8 cellular contexts compared by ENCODE assay signal in the genomic region with DNA sequence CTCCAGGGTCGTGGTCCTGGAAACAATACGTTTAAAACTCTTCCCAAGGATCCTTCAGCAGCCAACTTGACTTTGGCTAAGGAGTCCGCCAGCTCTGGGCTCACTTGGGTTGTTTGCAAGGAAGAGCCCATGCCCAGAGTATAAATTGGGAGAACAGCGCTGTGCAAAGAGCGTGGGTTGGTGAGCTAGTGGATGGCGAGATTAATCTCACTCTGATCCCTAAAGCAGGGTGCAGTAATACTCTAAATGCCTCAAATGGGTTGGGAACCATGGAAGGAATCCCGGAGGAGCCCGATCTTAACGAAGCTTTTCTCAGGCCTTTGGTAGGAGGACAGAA. TPM values are rescaled to one million over a fixed set of nuclear protein-coding genes. Genes with fewer than 3 reads are reported as not detected.
A peak's percentile ranks its signal among the peaks of the same experiment; 100 is the strongest.
DNase-seq lines count a peak whose midpoint lies in the region; ATAC-seq and FAIRE-seq lines count a peak whose summit lies in the region.

No MANE protein-coding gene starts in this region.

- no peaks in the 10 kb centered on the region for H3K36me3 ChIP-seq in HAP-1 (replicated peaks)
- no peaks in the 10 kb centered on the region for H3K36me3 ChIP-seq in iPS DF 6.9 (ENCODE audit: control insufficient read depth, insufficient read depth, low read length)

- H3K27ac Mint-ChIP-seq in activated naive CD8-positive, alpha-beta T cell = peak overlapping the region; percentile 95
- H3K27ac Mint-ChIP-seq in stimulated activated effector memory CD8-positive, alpha-beta T cell treated with anti-CD3 and anti-CD28 coated beads, Interleukin-12 subunit alpha, Interleukin-12 subunit beta, amount 100 ng/mL, for 72 hours = peak overlapping the region; percentile 94

- DNase-seq in HAP-1 (ENCODE audit: low spot score in 2 of 2) (no peak), iPS DF 6.9 (ENCODE audit: low read depth, low spot score) (no peak), HTR-8/SVneo (ENCODE audit: insufficient read length, low spot score) (no peak), frontal cortex (ENCODE audit: low spot score in 2 of 2) (no peak), NCI-H187 (lab: John Stamatoyannopoulos, UW) (no peak)
- no peak for DNase-seq in stimulated activated effector memory CD8-positive, alpha-beta T cell treated with anti-CD3 and anti-CD28 coated beads, Interleukin-12 subunit alpha, Interleukin-12 subunit beta, amount 100 ng/mL, for 72 hours (ENCODE audit: low spot score in 2 of 2)

- FAIRE-seq in HTR-8/SVneo (lab: Jason Lieb, UNC) (no peak), frontal cortex (lab: Jason Lieb, UNC) (no peak)

- no peaks in the 10 kb centered on the region for H3K27me3 Mint-ChIP-seq in activated naive CD8-positive, alpha-beta T cell

- no peaks in the 10 kb centered on the region for H3K9me3 ChIP-seq in HAP-1
- H3K9me3 ChIP-seq in iPS DF 6.9 (ENCODE audit: control insufficient read depth, insufficient read depth, low read length) = no peaks in the 10 kb centered on the region

- ATAC-seq in stimulated activated effector memory CD8-positive, alpha-beta T cell treated with anti-CD3 and anti-CD28 coated beads, Interleukin-12 subunit alpha, Interleukin-12 subunit beta, amount 100 ng/mL, for 72 hours = no peak
- no peak for ATAC-seq in GM21360 (IDR thresholded peaks at IDR 0.05; ENCODE audit: unreplicated experiment)

- no peaks in the 10 kb centered on the region for H3K9me3 Mint-ChIP-seq in activated naive CD8-positive, alpha-beta T cell (ENCODE audit: low read depth)
- H3K9me3 Mint-ChIP-seq in stimulated activated effector memory CD8-positive, alpha-beta T cell treated with anti-CD3 and anti-CD28 coated beads, Interleukin-12 subunit alpha, Interleukin-12 subunit beta, amount 100 ng/mL, for 72 hours = no peaks in the 10 kb centered on the region

- peak overlapping the region; percentile 61 for H3K4me3 ChIP-seq in HAP-1
- peak overlapping the region; percentile 12; the same call in 1 of the 2 replicates for H3K4me3 ChIP-seq in iPS DF 6.9 (ENCODE audit: low read length)

- peak overlapping the region; percentile 97 for H3K4me3 Mint-ChIP-seq in activated naive CD8-positive, alpha-beta T cell
- H3K4me3 Mint-ChIP-seq in stimulated activated effector memory CD8-positive, alpha-beta T cell treated with anti-CD3 and anti-CD28 coated beads, Interleukin-12 subunit alpha, Interleukin-12 subunit beta, amount 100 ng/mL, for 72 hours = peak overlapping the region; percentile 91

- WGBS in iPS DF 6.9 (ENCODE audit: insufficient coverage, insufficient read length) = no CpG with 5 or more reads among the region's 9 CpGs

- H3K36me3 Mint-ChIP-seq in activated naive CD8-positive, alpha-beta T cell = peaks cover 6% of the 10 kb centered on the region
- H3K36me3 Mint-ChIP-seq in stimulated activated effector memory CD8-positive, alpha-beta T cell treated with anti-CD3 and anti-CD28 coated beads, Interleukin-12 subunit alpha, Interleukin-12 subunit beta, amount 100 ng/mL, for 72 hours = peaks cover 13% of the 10 kb centered on the region

- H3K4me1 ChIP-seq in HAP-1 (peaks cover 21% of the 10 kb centered on the region), iPS DF 6.9 (ENCODE audit: control insufficient read depth, insufficient read depth, low read length) (no peaks in the 10 kb centered on the region)

- in situ Hi-C loops in HAP-1 (cut with MboI; ENCODE audit: low sequenced_read_pairs) = loop anchor here (25.0 kb wide), 1 partner anchor 720 kb away; no protein-coding TSS in a partner anchor

- H3K27me3 ChIP-seq in HAP-1 (ENCODE audit: low read depth) = no peaks in the 10 kb centered on the region
- H3K27me3 ChIP-seq in iPS DF 6.9 (ENCODE audit: control insufficient read depth, insufficient read depth, low read length) = no peaks in the 10 kb centered on the region

- H3K27ac ChIP-seq in iPS DF 6.9 (ENCODE audit: low read length) = no peak overlapping the region

- H3K4me1 Mint-ChIP-seq in activated naive CD8-positive, alpha-beta T cell (ENCODE audit: low read depth) = peaks cover 40% of the 10 kb centered on the region
- peaks cover 40% of the 10 kb centered on the region for H3K4me1 Mint-ChIP-seq in stimulated activated effector memory CD8-positive, alpha-beta T cell treated with anti-CD3 and anti-CD28 coated beads, Interleukin-12 subunit alpha, Interleukin-12 subunit beta, amount 100 ng/mL, for 72 hours

RNA-seq across cellular contexts. Expression of a gene that starts 0.5 kb away (rescaled TPM):
- 8.6 TPM for total RNA-seq in frontal cortex
